Comparison of ENCODE assay signal across 29 cellular contexts in the genomic region with DNA sequence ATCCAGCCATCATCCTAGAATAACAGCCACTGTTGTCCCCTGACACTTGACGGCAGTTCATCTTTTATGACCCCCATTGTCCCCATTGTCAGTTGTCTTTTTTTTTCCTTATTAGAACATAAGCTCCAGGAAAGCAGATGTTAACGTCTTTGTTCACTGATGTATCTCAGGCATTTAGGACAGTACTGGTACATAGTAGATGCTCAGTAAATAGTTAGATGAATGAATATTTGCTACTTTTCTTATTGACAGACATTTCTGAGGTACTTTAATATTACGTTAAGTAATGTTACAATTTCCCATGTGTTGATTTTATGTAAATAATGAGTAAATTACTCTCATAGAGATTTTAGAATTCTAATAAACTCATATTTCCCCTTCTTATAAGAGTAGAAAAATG.
"Had no signal": no experiment of that assay in that cellular context is flagged by ENCODE, and none has a peak within 500 bp of the region (broad histone marks: within the 10 kb centered on the region; RNA-seq: fewer than 3 reads in every experiment).

No MANE protein-coding gene starts in this region.

- H3K36me3 ChIP-seq: adrenal gland, breast epithelium, cardiac muscle cell had no signal

- H3K27ac ChIP-seq: adrenal gland, ascending aorta, breast epithelium, cardiac muscle cell, coronary artery, dorsolateral prefrontal cortex, heart left ventricle had no signal

- H3K4me3 ChIP-seq: adrenal gland, ascending aorta, breast epithelium, cardiac muscle cell, coronary artery, dorsolateral prefrontal cortex, heart left ventricle had no signal

- H3K4me3 Mint-ChIP-seq: activated CD4-positive, alpha-beta T cell treated with anti-CD3 and anti-CD28 coated beads, Interleukin-2, amount 10 ng/mL, durations not matched to agents 7 days and 5 days; activated CD8-positive, alpha-beta T cell treated with anti-CD3 and anti-CD28 coated beads for 36 hours; activated naive CD4-positive, alpha-beta T cell treated with anti-CD3 and anti-CD28 coated beads for 36 hours; activated naive CD4-positive, alpha-beta T cell treated with anti-CD3 and anti-CD28 coated beads, Interleukin-2, amount 50 U/mL, for 24 hours; activated naive CD8-positive, alpha-beta T cell treated with anti-CD3 and anti-CD28 coated beads for 36 hours; activated naive CD8-positive, alpha-beta T cell treated with anti-CD3 and anti-CD28 coated beads, Interleukin-2, amount 50 U/mL, for 24 hours; activated T-cell treated with anti-CD3 and anti-CD28 coated beads, Interleukin-2, amount 50 U/mL, for 4 hours; brain; dendritic cell treated with granulocyte-macrophage colony-stimulating factor and Interleukin-4, amounts not matched to agents 40 ng/mL and 50 ng/mL, for 4 days; endodermal cell had no signal

- H3K27me3 ChIP-seq: adrenal gland, ascending aorta, breast epithelium, cardiac muscle cell, dorsolateral prefrontal cortex, heart left ventricle had no signal

- H3K27ac Mint-ChIP-seq: activated CD4-positive, alpha-beta T cell treated with anti-CD3 and anti-CD28 coated beads, Interleukin-2, amount 10 ng/mL, durations not matched to agents 7 days and 5 days; activated CD8-positive, alpha-beta T cell treated with anti-CD3 and anti-CD28 coated beads for 36 hours; activated naive CD4-positive, alpha-beta T cell treated with anti-CD3 and anti-CD28 coated beads for 36 hours; activated naive CD4-positive, alpha-beta T cell treated with anti-CD3 and anti-CD28 coated beads, Interleukin-2, amount 50 U/mL, for 24 hours; activated naive CD8-positive, alpha-beta T cell treated with anti-CD3 and anti-CD28 coated beads for 36 hours; activated naive CD8-positive, alpha-beta T cell treated with anti-CD3 and anti-CD28 coated beads, Interleukin-2, amount 50 U/mL, for 24 hours; activated T-helper 2 cell treated with anti-CD3 and anti-CD28 coated beads, Interferon-gamma antibody, Interleukin-2, Interleukin-4, amounts not matched to agents 10 μg/mL and 5 μg/mL and 100 μg/mL, durations not matched to agents 14 hours and 24 hours and 36 hours; dendritic cell treated with granulocyte-macrophage colony-stimulating factor and Interleukin-4, amounts not matched to agents 40 ng/mL and 50 ng/mL, for 4 days; endodermal cell had no signal

- H3K9me3 ChIP-seq: adrenal gland, ascending aorta, breast epithelium, heart left ventricle had no signal

- H3K4me1 Mint-ChIP-seq: activated naive CD8-positive, alpha-beta T cell treated with anti-CD3 and anti-CD28 coated beads for 36 hours had no signal

- ATAC-seq: activated CD8-positive, alpha-beta T cell treated with anti-CD3 and anti-CD28 coated beads for 36 hours; activated naive CD8-positive, alpha-beta T cell treated with anti-CD3 and anti-CD28 coated beads, Interleukin-2, amount 50 U/mL, for 24 hours; activated T-cell treated with anti-CD3 and anti-CD28 coated beads, Interleukin-2, amount 50 U/mL, for 4 hours; esophagus mucosa; heart left ventricle had no signal

- H3K27me3 Mint-ChIP-seq: activated CD4-positive, alpha-beta T cell treated with anti-CD3 and anti-CD28 coated beads, Interleukin-2, amount 10 ng/mL, durations not matched to agents 7 days and 5 days; activated CD8-positive, alpha-beta T cell treated with anti-CD3 and anti-CD28 coated beads for 36 hours; activated naive CD4-positive, alpha-beta T cell treated with anti-CD3 and anti-CD28 coated beads, Interleukin-2, amount 50 U/mL, for 24 hours; activated naive CD8-positive, alpha-beta T cell treated with anti-CD3 and anti-CD28 coated beads for 36 hours; activated naive CD8-positive, alpha-beta T cell treated with anti-CD3 and anti-CD28 coated beads, Interleukin-2, amount 50 U/mL, for 24 hours; brain; dendritic cell treated with granulocyte-macrophage colony-stimulating factor and Interleukin-4, amounts not matched to agents 40 ng/mL and 50 ng/mL, for 4 days had no signal

- H3K9me3 Mint-ChIP-seq: activated CD4-positive, alpha-beta T cell treated with anti-CD3 and anti-CD28 coated beads, Interleukin-2, amount 10 ng/mL, durations not matched to agents 7 days and 5 days; activated CD8-positive, alpha-beta T cell treated with anti-CD3 and anti-CD28 coated beads for 36 hours; activated naive CD4-positive, alpha-beta T cell treated with anti-CD3 and anti-CD28 coated beads for 36 hours; activated naive CD4-positive, alpha-beta T cell treated with anti-CD3 and anti-CD28 coated beads, Interleukin-2, amount 50 U/mL, for 24 hours; activated naive CD8-positive, alpha-beta T cell treated with anti-CD3 and anti-CD28 coated beads for 36 hours; activated naive CD8-positive, alpha-beta T cell treated with anti-CD3 and anti-CD28 coated beads, Interleukin-2, amount 50 U/mL, for 24 hours; activated T-cell treated with anti-CD3 and anti-CD28 coated beads, Interleukin-2, amount 50 U/mL, for 4 hours; activated T-helper 2 cell treated with anti-CD3 and anti-CD28 coated beads, Interferon-gamma antibody, Interleukin-2, Interleukin-4, amounts not matched to agents 10 μg/mL and 5 μg/mL and 100 μg/mL, durations not matched to agents 14 hours and 24 hours and 36 hours; brain; dendritic cell treated with granulocyte-macrophage colony-stimulating factor and Interleukin-4, amounts not matched to agents 40 ng/mL and 50 ng/mL, for 4 days; endodermal cell had no signal

- DNase-seq: activated CD4-positive, alpha-beta T cell treated with anti-CD3 and anti-CD28 coated beads for 1 hour; activated CD4-positive, alpha-beta T cell treated with anti-CD3 and anti-CD28 coated beads for 4 hours; activated CD4-positive, alpha-beta T cell treated with anti-CD3 and anti-CD28 coated beads, Interleukin-2, amount 10 ng/mL, durations not matched to agents 7 days and 5 days; activated CD4-positive, alpha-beta T cell treated with anti-CD3 and anti-CD28 coated beads, Interleukin-2, amount 50 U/mL, for 48 hours; activated CD4-positive, CD25-positive, alpha-beta regulatory T cell; activated CD8-positive, alpha-beta T cell treated with anti-CD3 and anti-CD28 coated beads for 36 hours; activated effector memory CD4-positive, alpha-beta T cell treated with anti-CD3 and anti-CD28 coated beads, Interleukin-2, amount 50 U/mL, for 16 hours; activated naive CD4-positive, alpha-beta T cell treated with anti-CD3 and anti-CD28 coated beads for 36 hours; activated naive CD8-positive, alpha-beta T cell treated with anti-CD3 and anti-CD28 coated beads for 36 hours; activated naive CD8-positive, alpha-beta T cell treated with anti-CD3 and anti-CD28 coated beads, Interleukin-2, amount 50 U/mL, for 24 hours; activated T-cell treated with anti-CD3 and anti-CD28 coated beads, Interleukin-2, amount 50 U/mL, for 4 hours; adrenal gland; central memory CD4-positive, alpha-beta T cell; effector memory CD4-positive, alpha-beta T cell; foreskin fibroblast; T-helper 1 cell; T-helper 2 cell had no signal

- H3K4me1 ChIP-seq: breast epithelium had no signal
